In genomic region chr22:27386186-27386585, GRCh38 we compare ENCODE assay signal across 1 cellular context.
TF ChIP-seq lines count a peak whose summit lies in the region.

No MANE protein-coding gene starts in this region.

TF ChIP-seq in HEK293, 187 proteins besides CTCF, POLR2A, EP300 and RAD21 (continued from another document):
- TF ChIP-seq ZBTB17 (tag by site-specific recombination; IDR thresholded peaks at IDR 0.05) = 0 out of 2 replicates have a peak, but pooled peaks have one; percentile 31
- 0 out of 2 replicates have a peak, but pooled peaks have one; percentile 22 for TF ChIP-seq ZEB2 (tag by site-specific recombination; IDR thresholded peaks at IDR 0.05)
- no peak for TF ChIP-seq HOXD13 (CRISPR knock-in tag; IDR thresholded peaks at IDR 0.05; ENCODE audit: borderline replicate concordance)
TF ChIP-seq in HEK293: peak in this region for 14.
